Comparison of ENCODE assay signal across 17 cellular contexts in the genomic region with DNA sequence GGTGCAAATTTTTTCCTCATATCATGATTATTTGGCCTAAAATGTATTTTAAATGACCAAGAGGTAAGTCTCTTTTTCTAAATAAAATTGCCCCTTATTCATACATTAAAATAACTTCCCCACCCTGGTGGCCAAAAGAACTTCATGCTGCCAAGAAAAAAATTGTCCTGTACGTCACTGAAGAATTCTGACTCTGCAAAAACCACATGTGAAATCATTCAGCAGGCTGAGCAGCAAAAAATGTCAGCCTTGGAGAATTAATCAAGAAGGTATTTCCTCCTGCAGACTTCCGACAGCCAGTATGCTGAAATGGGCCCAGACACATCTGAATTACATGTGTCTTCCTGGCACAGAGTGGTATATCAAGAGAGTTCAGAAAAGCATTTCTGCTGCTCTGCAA.
A peak's percentile ranks its signal among the peaks of the same experiment; 100 is the strongest.
DNase-seq lines count a peak whose midpoint lies in the region; ATAC-seq, FAIRE-seq and TF ChIP-seq lines count a peak whose summit lies in the region.
"Had no signal": no experiment of that assay in that cellular context is flagged by ENCODE, and none has a peak within 500 bp of the region (broad histone marks: within the 10 kb centered on the region; RNA-seq: fewer than 3 reads in every experiment).

No MANE protein-coding gene starts in this region.

- CTCF ChIA-PET in activated CD4-positive, alpha-beta T cell treated with anti-CD3 and anti-CD28 coated beads, Interleukin-2, amount 10 ng/mL, durations not matched to agents 7 days and 5 days (lab: Charles Lee), result no interaction called here

- H3K27me3 ChIP-seq in ACC112 (ENCODE audit: insufficient read depth, low read length) (no peaks in the 10 kb centered on the region), bronchial epithelial cell (ENCODE audit: control insufficient read depth, insufficient read depth, low read length) (no peaks in the 10 kb centered on the region)

- POLR2A ChIA-PET in activated CD4-positive, alpha-beta T cell treated with anti-CD3 and anti-CD28 coated beads, Interleukin-2, amount 10 ng/mL, durations not matched to agents 7 days and 5 days (lab: Charles Lee), result no interaction called here

- peak overlapping the region; percentile 79 for H2AFZ ChIP-seq in ACC112 (ENCODE audit: low read length, unreplicated experiment)

- H3K27me3 Mint-ChIP-seq in activated CD4-positive, alpha-beta T cell treated with anti-CD3 and anti-CD28 coated beads, Interleukin-2, amount 10 ng/mL, durations not matched to agents 7 days and 5 days, result no peaks in the 10 kb centered on the region

- H3K27ac Mint-ChIP-seq in activated CD4-positive, alpha-beta T cell treated with anti-CD3 and anti-CD28 coated beads, Interleukin-2, amount 10 ng/mL, durations not matched to agents 7 days and 5 days, result no peak overlapping the region

- no peak for FAIRE-seq in bronchial epithelial cell (lab: Jason Lieb, UNC)

- H3K9me3 Mint-ChIP-seq in activated CD4-positive, alpha-beta T cell treated with anti-CD3 and anti-CD28 coated beads, Interleukin-2, amount 10 ng/mL, durations not matched to agents 7 days and 5 days, result no peaks in the 10 kb centered on the region

- no peak for ATAC-seq in GM19455 (IDR thresholded peaks at IDR 0.05; ENCODE audit: unreplicated experiment)
- ATAC-seq: left colon had no signal

- TF ChIP-seq CTCF in bronchial epithelial cell (IDR thresholded peaks at IDR 0.05; ENCODE audit: insufficient read depth, low read length, severe bottlenecking), result no peak

- H3K79me2 ChIP-seq in ACC112 (ENCODE audit: control insufficient read depth, insufficient read depth, low read length, unreplicated experiment), result no peaks in the 10 kb centered on the region

- no peak overlapping the region for H3K4me3 Mint-ChIP-seq in activated CD4-positive, alpha-beta T cell treated with anti-CD3 and anti-CD28 coated beads, Interleukin-2, amount 10 ng/mL, durations not matched to agents 7 days and 5 days

- peak; percentile 19 for DNase-seq in HS-27A (ENCODE audit: low read depth)
- peak; percentile 86 for DNase-seq in bronchial epithelial cell (ENCODE audit: low read depth)
- peak; percentile 95 for DNase-seq in iris pigment epithelial cell (ENCODE audit: low read depth)
- no peak for DNase-seq in SW 1271 (lab: John Stamatoyannopoulos, UW)
- DNase-seq in SIG-M5 (lab: John Stamatoyannopoulos, UW), result no peak
- DNase-seq in activated CD4-positive, alpha-beta T cell treated with anti-CD3 and anti-CD28 coated beads, Interleukin-2, amount 10 ng/mL, durations not matched to agents 7 days and 5 days, result no peak
- DNase-seq: activated effector memory CD4-positive, alpha-beta T cell treated with Interleukin-2 at 50 U/mL for 16 hours; AML-193; central memory CD4-positive, alpha-beta T cell; DMS79; foreskin melanocyte; Karpas-422; left colon; stimulated activated CD4-positive, alpha-beta T cell treated with anti-CD3 and anti-CD28 coated beads, Interleukin-12 subunit alpha, Interleukin-12 subunit beta, amount 100 ng/mL, for 4 hours; T-helper 2 cell had no signal

- no peaks in the 10 kb centered on the region for H3K36me3 Mint-ChIP-seq in activated CD4-positive, alpha-beta T cell treated with anti-CD3 and anti-CD28 coated beads, Interleukin-2, amount 10 ng/mL, durations not matched to agents 7 days and 5 days (ENCODE audit: low read depth)

- no peaks in the 10 kb centered on the region for H3K36me3 ChIP-seq in ACC112 (ENCODE audit: insufficient read depth, low read length)
- no peaks in the 10 kb centered on the region for H3K36me3 ChIP-seq in bronchial epithelial cell (ENCODE audit: control insufficient read depth, insufficient read depth, low read length)

- H3K4me3 ChIP-seq in ACC112 (ENCODE audit: low read depth, low read length) (no peak overlapping the region), bronchial epithelial cell (ENCODE audit: low read depth, low read length) (no peak overlapping the region)

- H3K27ac ChIP-seq in ACC112 (ENCODE audit: low read depth, low read length), result no peak overlapping the region

- no peaks in the 10 kb centered on the region for H3K4me1 Mint-ChIP-seq in activated CD4-positive, alpha-beta T cell treated with anti-CD3 and anti-CD28 coated beads, Interleukin-2, amount 10 ng/mL, durations not matched to agents 7 days and 5 days

- H3K4me1 ChIP-seq in ACC112 (ENCODE audit: control insufficient read depth, insufficient read depth, low read length, unreplicated experiment), result peaks cover 10% of the 10 kb centered on the region

Comparison
In these comparisons a context has a peak if more than half of its experiments do, and no peak if none do; other contexts are left out.
1. DNase-seq: peak in HS-27A (single experiment), bronchial epithelial cell (single experiment) and iris pigment epithelial cell (single experiment); none in SW 1271 (0 of 2), SIG-M5 (single experiment) and activated CD4-positive, alpha-beta T cell treated with anti-CD3 and anti-CD28 coated beads, Interleukin-2, amount 10 ng/mL, durations not matched to agents 7 days and 5 days (single experiment).